In genomic region chr5:68331202-68332108, GRCh38 we compare ENCODE assay signal across 12 cellular contexts.
DNase-seq lines count a peak whose midpoint lies in the region; ATAC-seq and TF ChIP-seq lines count a peak whose summit lies in the region.
"Had no signal": no experiment of that assay in that cellular context is flagged by ENCODE, and none has a peak within 500 bp of the region (broad histone marks: within the 10 kb centered on the region; RNA-seq: fewer than 3 reads in every experiment).

No MANE protein-coding gene starts in this region.

- H3K27ac ChIP-seq in thyroid gland (no peak overlapping the region), neuronal stem cell (replicated peaks; ENCODE audit: low read length) (no peak overlapping the region)

- no peak overlapping the region for H2AFZ ChIP-seq in neuronal stem cell (ENCODE audit: low read length)

- H2BK120ac ChIP-seq in neuronal stem cell (ENCODE audit: low read depth, low read length) = no peak overlapping the region

- intact Hi-C loops in thyroid gland (cut with DNase I) = no loop called here

- no peak overlapping the region for H2BK5ac ChIP-seq in neuronal stem cell (ENCODE audit: low read length)

- TF ChIP-seq POLR2A in thyroid gland (IDR thresholded peaks at IDR 0.05) = no peak

- CTCF ChIA-PET in GM10248 (lab: Yijun Ruan, JAX) = interaction anchor here (1.1 to 4.3 kb wide), 12 partner anchors 11 to 118 kb away, joined by 3 to 12 read pairs (median 4); no protein-coding TSS in a partner anchor

- WGBS in thyroid gland, 2 donors = 91 to 92% methylated on average over 4 of the region's 4 CpGs
- WGBS in neuronal stem cell (ENCODE audit: extremely low coverage in 2 of 2, insufficient read length in 2 of 2, insufficient replicate concordance in 1 of 2), 2 donors = 100% methylated on average over 2 of the region's 4 CpGs; no CpG with 5 or more reads in 1 of the 2 donors

- no peak overlapping the region for H3K4ac ChIP-seq in neuronal stem cell (ENCODE audit: low read length)

- H3K79me1 ChIP-seq in neuronal stem cell (ENCODE audit: low read depth, low read length) = no peaks in the 10 kb centered on the region

- H3K4me2 ChIP-seq in neuronal stem cell (ENCODE audit: insufficient read depth, low read length, poor library complexity, severe bottlenecking) = no peak overlapping the region

- H4K8ac ChIP-seq in neuronal stem cell (ENCODE audit: low read depth, low read length) = no peak overlapping the region

- no peak overlapping the region for H2BK12ac ChIP-seq in neuronal stem cell (ENCODE audit: low read length)

- no peak overlapping the region for H2BK15ac ChIP-seq in neuronal stem cell (ENCODE audit: low read length)

- no peak overlapping the region for H4K91ac ChIP-seq in neuronal stem cell (ENCODE audit: low read depth, low read length, poor library complexity)

- POLR2A ChIA-PET in GM10248 (lab: Yijun Ruan, JAX) = interaction anchor here (0.6 kb wide), 1 partner anchor 317 kb away, joined by 3 read pairs; no protein-coding TSS in a partner anchor

- H3K36me3 ChIP-seq in thyroid gland = no peaks in the 10 kb centered on the region
- no peaks in the 10 kb centered on the region for H3K36me3 ChIP-seq in neuronal stem cell (replicated peaks in 1 of 2; ENCODE audit: control insufficient read depth in 2 of 2, insufficient read depth in 2 of 2, low read length in 2 of 2)

- H3K27me3 ChIP-seq in thyroid gland = no peaks in the 10 kb centered on the region
- no peaks in the 10 kb centered on the region for H3K27me3 ChIP-seq in neuronal stem cell (ENCODE audit: control insufficient read depth in 3 of 3, insufficient read depth in 3 of 3, low read depth in 1 of 3, low read length in 3 of 3)

- H3K14ac ChIP-seq in neuronal stem cell (ENCODE audit: low read length) = no peak overlapping the region

- H3K9ac ChIP-seq in neuronal stem cell (ENCODE audit: low read depth, low read length, poor library complexity) = no peak overlapping the region

- H3K23ac ChIP-seq in neuronal stem cell (ENCODE audit: low read depth, low read length, poor library complexity) = no peak overlapping the region

- ATAC-seq in HG02870 (IDR thresholded peaks at IDR 0.05; ENCODE audit: unreplicated experiment) = peak; percentile 68
- ATAC-seq in GM18520 (IDR thresholded peaks at IDR 0.05; ENCODE audit: unreplicated experiment) = no peak

- H3K4me3 ChIP-seq in thyroid gland (replicated peaks in 1 of 3) (no peak overlapping the region), neuronal stem cell (ENCODE audit: low read length in 2 of 2) (no peak overlapping the region)

- DNase-seq in GM10248 (ENCODE audit: extremely low spot score) (peak; percentile 28), SKM-1 treated with dmso at 0.1 percent for 144 hours (lab: John Stamatoyannopoulos, UW; ENCODE audit: unreplicated experiment) (peak; percentile 85), kidney glomerular epithelial cell (lab: John Stamatoyannopoulos, UW) (peak; percentile 36), thyroid gland (no peak), GM19240 (ENCODE audit: insufficient read length, low spot score) (no peak), neuronal stem cell (ENCODE audit: low spot score) (no peak)
- DNase-seq: activated CD4-positive, alpha-beta memory T cell treated with anti-CD3 and anti-CD28 coated beads for 36 hours; H9; NCI-H2171; nephron progenitor cell had no signal

- H3K4me1 ChIP-seq in thyroid gland (no peaks in the 10 kb centered on the region), neuronal stem cell (ENCODE audit: control insufficient read depth in 2 of 2, insufficient read depth in 1 of 2, low read depth in 1 of 2, low read length in 2 of 2) (no peaks in the 10 kb centered on the region)

- H3K18ac ChIP-seq in neuronal stem cell (ENCODE audit: low read length) = no peak overlapping the region

- H3K9me3 ChIP-seq in thyroid gland (no peaks in the 10 kb centered on the region), neuronal stem cell (replicated peaks in 1 of 2; ENCODE audit: control insufficient read depth in 2 of 2, insufficient read depth in 1 of 2, low read depth in 1 of 2, low read length in 2 of 2) (peaks cover 0 to 2% of the 10 kb centered on the region in 2 donors)

- TF ChIP-seq CTCF in GM10248 (IDR thresholded peaks at IDR 0.05; ENCODE audit: control extremely low read depth, extremely low read depth, low read depth, missing control alignments) (no peak), thyroid gland (IDR thresholded peaks at IDR 0.05) (no peak)

- no peak overlapping the region for H2AK5ac ChIP-seq in neuronal stem cell (ENCODE audit: low read depth, low read length)

Comparison
In these comparisons a context has a peak if more than half of its experiments do, and no peak if none do; other contexts are left out.
1. DNase-seq: peak in GM10248 (single experiment), SKM-1 treated with dmso at 0.1 percent for 144 hours (single experiment) and kidney glomerular epithelial cell (single experiment); none in thyroid gland (0 of 2), GM19240 (single experiment) and neuronal stem cell (single experiment).